ENCODE assay signal across 23 cellular contexts in genomic region chr1:96863449-96863848, GRCh38.
"Had no signal": no experiment of that assay in that cellular context is flagged by ENCODE, and none has a peak within 500 bp of the region (broad histone marks: within the 10 kb centered on the region; RNA-seq: fewer than 3 reads in every experiment).

No MANE protein-coding gene starts in this region.

- H3K9me3 ChIP-seq: gastrocnemius medialis, prostate gland, stomach, suprapubic skin, uterus had no signal

- H3K27ac ChIP-seq: cardiac muscle cell, prostate gland, stomach, suprapubic skin, tibial nerve, uterus, VCaP had no signal

- H3K36me3 ChIP-seq: cardiac muscle cell, gastrocnemius medialis, prostate gland, stomach, suprapubic skin, tibial nerve, uterus had no signal

- H3K27me3 ChIP-seq: cardiac muscle cell, gastrocnemius medialis, stomach, suprapubic skin, tibial nerve, uterus had no signal

- H3K4me1 ChIP-seq: gastrocnemius medialis, prostate gland, suprapubic skin, uterus had no signal

- H3K4me3 ChIP-seq: cardiac muscle cell, gastrocnemius medialis, lung, prostate gland, stomach, suprapubic skin, tibial nerve, uterus had no signal

- DNase-seq: activated CD4-positive, alpha-beta memory T cell treated with anti-CD3 and anti-CD28 coated beads, Interleukin-2, amount 10 ng/mL, durations not matched to agents 7 days and 5 days; activated CD4-positive, alpha-beta T cell treated with anti-CD3 and anti-CD28 coated beads, Interleukin-2, amount 10 ng/mL, durations not matched to agents 24 days and 14 days; activated CD8-positive, alpha-beta memory T cell treated with anti-CD3 and anti-CD28 coated beads, Interleukin-2, amount 10 ng/mL, durations not matched to agents 7 days and 5 days; activated effector memory CD4-positive, alpha-beta T cell treated with anti-CD3 and anti-CD28 coated beads, Interleukin-2, amount 50 U/mL, for 16 hours; activated naive CD4-positive, alpha-beta T cell treated with anti-CD3 and anti-CD28 coated beads, Interleukin-2, amount 10 ng/mL, durations not matched to agents 7 days and 5 days; activated T-cell treated with anti-CD3 and anti-CD28 coated beads for 4 hours; amygdala; effector CD4-positive, alpha-beta T cell; hypothalamus; islet precursor cell; left colon; naive thymus-derived CD4-positive, alpha-beta T cell; small intestine; stimulated activated CD4-positive, alpha-beta T cell treated with anti-CD3 and anti-CD28 coated beads, Interleukin-2, amount 100 ng/mL, for 24 hours; stomach; uterus had no signal
